In the genomic region with DNA sequence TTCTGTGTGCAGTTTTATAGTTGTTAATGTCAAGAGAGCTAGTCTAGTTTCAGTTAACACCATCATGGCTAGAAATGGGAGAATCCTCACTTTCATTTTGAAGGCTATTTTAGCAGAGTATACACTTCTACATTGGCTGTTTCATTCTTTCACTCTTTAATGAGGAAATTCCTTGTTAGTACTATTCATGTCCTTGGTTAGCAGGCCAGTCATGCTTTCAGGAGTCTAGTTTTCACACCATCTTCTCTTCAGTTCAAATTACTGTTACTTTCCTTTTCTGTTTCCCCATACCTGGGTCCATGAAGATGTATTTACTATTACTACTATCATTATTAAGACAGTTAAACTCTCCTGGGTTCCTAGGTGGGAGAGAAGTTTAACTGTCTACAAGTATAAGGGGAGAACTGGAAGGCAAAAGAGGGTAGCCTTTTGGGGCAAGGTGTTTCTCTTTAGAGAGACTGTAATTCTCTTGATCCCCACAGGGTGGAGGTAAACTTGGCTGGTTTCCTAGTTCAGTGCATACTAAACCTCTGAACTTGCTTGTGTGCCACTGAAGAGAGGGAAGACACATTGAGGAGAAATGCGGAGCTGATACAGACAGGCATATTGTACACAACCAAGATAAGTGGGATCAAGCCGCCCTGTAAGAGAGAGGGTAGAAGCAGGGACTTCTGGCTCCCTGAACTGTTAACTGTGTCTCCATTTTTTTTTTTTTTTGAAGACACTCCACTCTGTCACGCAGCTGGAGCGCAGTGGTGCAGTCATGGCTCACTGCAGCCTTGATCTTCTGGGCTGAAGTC, we compare ENCODE assay signal across 7 cellular contexts. TPM values are rescaled to one million over a fixed set of nuclear protein-coding genes. Genes with fewer than 3 reads are reported as not detected.
A peak's percentile ranks its signal among the peaks of the same experiment; 100 is the strongest.
DNase-seq lines count a peak whose midpoint lies in the region; ATAC-seq and TF ChIP-seq lines count a peak whose summit lies in the region.

No MANE protein-coding gene starts in this region.

- no peak overlapping the region for H3K23ac ChIP-seq in mesendoderm (ENCODE audit: low read length)

- peak; percentile 56 for DNase-seq in DMS53 treated with DMSO at 0.1 percent for 48 hours (lab: John Stamatoyannopoulos, UW; ENCODE audit: unreplicated experiment)
- peak; percentile 72 for DNase-seq in HFFc6
- peak; percentile 8 for DNase-seq in NOMO-1 treated with dmso at 0.1 percent for 144 hours (lab: John Stamatoyannopoulos, UW; ENCODE audit: unreplicated experiment)
- DNase-seq in coronary artery (ENCODE audit: low spot score) = no peak
- DNase-seq in mesendoderm = peak; percentile 68

- H3K27me3 ChIP-seq in mesendoderm (ENCODE audit: insufficient read depth, low read length, poor library complexity) = no peaks in the 10 kb centered on the region

- no CpG with 5 or more reads among the region's 4 CpGs for WGBS in mesendoderm (ENCODE audit: extremely low coverage, insufficient coverage, low lambda C conversion rate)

- ATAC-seq in HG02981 (IDR thresholded peaks at IDR 0.05; ENCODE audit: unreplicated experiment) (no peak), GM18505 (IDR thresholded peaks at IDR 0.05; ENCODE audit: unreplicated experiment) (no peak)

- H3K4me3 ChIP-seq in coronary artery (no peak overlapping the region), mesendoderm (ENCODE audit: low read length) (no peak overlapping the region)

- no peaks in the 10 kb centered on the region for H3K79me1 ChIP-seq in mesendoderm (ENCODE audit: low read length)

- H2BK120ac ChIP-seq in mesendoderm (ENCODE audit: low read depth, low read length) = no peak overlapping the region

- peaks cover 25% of the 10 kb centered on the region for H3K9me3 Mint-ChIP-seq in HFFc6

- no peak overlapping the region for H3K4me2 ChIP-seq in mesendoderm (ENCODE audit: low read length)

- H3K18ac ChIP-seq in mesendoderm (ENCODE audit: low read length) = no peak overlapping the region

- H3K9ac ChIP-seq in mesendoderm (ENCODE audit: low read length) = no peak overlapping the region

- H3K56ac ChIP-seq in mesendoderm (ENCODE audit: low read length) = no peak overlapping the region

- H3K4ac ChIP-seq in mesendoderm (ENCODE audit: low read depth, low read length) = no peak overlapping the region

- no peak overlapping the region for H2BK15ac ChIP-seq in mesendoderm (replicated peaks; ENCODE audit: low read depth)

- no peak overlapping the region for H3K27ac ChIP-seq in coronary artery
- no peak overlapping the region for H3K27ac ChIP-seq in mesendoderm (ENCODE audit: low read depth, low read length)

- H3K27ac Mint-ChIP-seq in HFFc6 = no peak overlapping the region

- H3K27me3 Mint-ChIP-seq in HFFc6 (ENCODE audit: insufficient read depth) = peaks cover 32% of the 10 kb centered on the region

- no peak overlapping the region for H4K5ac ChIP-seq in mesendoderm (ENCODE audit: low read length)

- no peak overlapping the region for H3K4me3 Mint-ChIP-seq in HFFc6

- TF ChIP-seq POLR2A in GM18505 (IDR thresholded peaks at IDR 0.05; ENCODE audit: borderline replicate concordance, extremely low read depth, insufficient read depth, insufficient read length) = no peak

- H4K8ac ChIP-seq in mesendoderm (ENCODE audit: low read depth, low read length) = no peak overlapping the region

- peaks cover 2% of the 10 kb centered on the region for H3K4me1 ChIP-seq in mesendoderm (ENCODE audit: control insufficient read depth, low read depth, low read length)

- TF ChIP-seq CTCF in HFFc6 (IDR thresholded peaks at IDR 0.05) (peak; percentile 90), coronary artery (IDR thresholded peaks at IDR 0.05) (peak; percentile 29)

- H2AK5ac ChIP-seq in mesendoderm (ENCODE audit: low read length) = no peak overlapping the region

- no peaks in the 10 kb centered on the region for H3K36me3 ChIP-seq in mesendoderm (ENCODE audit: control insufficient read depth, insufficient read depth, low read length)

- no peak overlapping the region for H2BK5ac ChIP-seq in mesendoderm (ENCODE audit: low read length)

- no peaks in the 10 kb centered on the region for H3K79me2 ChIP-seq in mesendoderm (ENCODE audit: control insufficient read depth, insufficient read depth, low read length)

- H3K4me1 Mint-ChIP-seq in HFFc6 (ENCODE audit: low read depth) = peaks cover 39% of the 10 kb centered on the region

- H3K36me3 Mint-ChIP-seq in HFFc6 (ENCODE audit: low read depth) = peaks cover 17% of the 10 kb centered on the region

RNA-seq across cellular contexts. Expression of gene IGFL4, which starts 41.3 kb away (rescaled TPM):
- not detected for total RNA-seq in HFFc6 (2021; fragmentation: NEBNext Ultra II Directional; extraction: Animal tissue kit (Norgen Biotek cat#: 25700))
- 0.06 TPM for polyA plus RNA-seq in mesendoderm (2013, experiment 1 of 2)
- 0.04 TPM for polyA plus RNA-seq in mesendoderm (2013, experiment 2 of 2)

RNA-seq across cellular contexts. Expression of gene IGFL3, which starts 42.4 kb away (rescaled TPM):
- not detected for total RNA-seq in HFFc6 (2021; fragmentation: NEBNext Ultra II Directional; extraction: Animal tissue kit (Norgen Biotek cat#: 25700))
- 0.39 TPM for polyA plus RNA-seq in mesendoderm (2013, experiment 1 of 2)
- polyA plus RNA-seq in mesendoderm (2013, experiment 2 of 2) = 0.74 TPM

RNA-seq across cellular contexts. Expression of gene PGLYRP1, which starts 59.3 kb away (rescaled TPM):
- not detected for total RNA-seq in HFFc6 (2021; fragmentation: NEBNext Ultra II Directional; extraction: Animal tissue kit (Norgen Biotek cat#: 25700))
- 0.06 TPM for polyA plus RNA-seq in mesendoderm (2013, experiment 1 of 2)
- polyA plus RNA-seq in mesendoderm (2013, experiment 2 of 2) = not detected
